22 cellular contexts compared by ENCODE assay signal in the genomic region with DNA sequence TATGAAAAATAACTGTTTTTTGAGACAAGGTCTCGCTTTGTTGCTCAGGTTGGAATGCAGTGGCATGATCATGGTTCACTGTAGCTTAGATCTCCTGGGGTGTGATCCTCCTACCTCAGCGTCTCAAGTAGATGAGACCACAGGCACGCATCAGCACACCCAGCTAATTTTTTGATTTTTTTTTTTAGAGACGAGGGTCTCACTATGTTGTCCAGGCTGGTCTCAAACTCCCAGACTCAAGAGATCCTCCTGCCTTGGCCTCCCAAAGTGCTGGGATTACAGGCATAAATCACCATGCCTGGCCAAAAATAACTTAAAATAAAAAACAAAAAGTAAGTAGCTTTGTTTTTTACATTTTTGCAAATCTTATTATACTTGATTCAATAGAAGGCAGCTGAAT.
DNase-seq lines count a peak whose midpoint lies in the region; ATAC-seq, FAIRE-seq and TF ChIP-seq lines count a peak whose summit lies in the region.
"Had no signal": no experiment of that assay in that cellular context is flagged by ENCODE, and none has a peak within 500 bp of the region (broad histone marks: within the 10 kb centered on the region; RNA-seq: fewer than 3 reads in every experiment).

No MANE protein-coding gene starts in this region.

- TF ChIP-seq POLR2A in HepG2 (IDR thresholded peaks at IDR 0.05; ENCODE audit: insufficient read depth in 1 of 2, low read depth in 2 of 2, low read length in 2 of 2) (no peak), right lobe of liver (IDR thresholded peaks at IDR 0.05) (no peak), gastroesophageal sphincter (IDR thresholded peaks at IDR 0.05) (no peak)

- POLR2A ChIA-PET in HepG2 (lab: Yijun Ruan, JAX): no interaction called here

- no peaks in the 10 kb centered on the region for H3K9me3 ChIP-seq in HepG2 (ENCODE audit: low read length)
- no peaks in the 10 kb centered on the region for H3K9me3 ChIP-seq in right lobe of liver
- H3K9me3 ChIP-seq in Karpas-422 (ENCODE audit: low read length): no peaks in the 10 kb centered on the region
- no peaks in the 10 kb centered on the region for H3K9me3 ChIP-seq in gastroesophageal sphincter
- no peaks in the 10 kb centered on the region for H3K9me3 ChIP-seq in skeletal muscle tissue (ENCODE audit: control insufficient read depth in 3 of 3, low read length in 3 of 3)
- H3K9me3 ChIP-seq: Peyer's patch had no signal

- in situ Hi-C loops in HepG2 (cut with HindIII; ENCODE audit: extremely low pct_ligation_motif_present, low pct_unique_long_range_greater_than_20kb): no loop called here

- no peak for DNase-seq in HepG2 (ENCODE audit: low spot score)
- no peak for DNase-seq in right lobe of liver
- no peak for DNase-seq in Karpas-422
- DNase-seq in iPS-NIHi11 (ENCODE audit: low spot score): no peak
- no peak for DNase-seq in RKO (ENCODE audit: low spot score)
- DNase-seq: COR-L47; GDM1; MM.1S; NCI-H1092 treated with DMSO at 0.1 percent for 48 hours; NCI-H146; NCI-H2029 treated with DMSO at 0.1 percent for 48 hours; NCI-H2171 treated with DMSO at 0.1 percent for 48 hours; NCI-H446 treated with DMSO at 0.1 percent for 48 hours; NK-92 treated with Interleukin-12 subunit alpha and Interleukin-12 subunit beta, amount 100 ng/mL, for 24 hours; Peyer's patch; SHP77; T-cell had no signal

- H3K4me1 ChIP-seq in HepG2 (ENCODE audit: insufficient read depth, low read length) (peaks cover 36% of the 10 kb centered on the region), right lobe of liver (peaks cover 0 to 49% (median 10%) of the 10 kb centered on the region in 4 donors), Karpas-422 (ENCODE audit: low read length) (peaks cover 60% of the 10 kb centered on the region), gastroesophageal sphincter (peaks cover 18 to 83% (median 22%) of the 10 kb centered on the region in 3 donors), skeletal muscle tissue (ENCODE audit: control insufficient read depth in 3 of 3, insufficient read depth in 3 of 3, low read length in 3 of 3) (peaks cover 2 to 25% (median 10%) of the 10 kb centered on the region in 3 donors)

- H3K27me3 ChIP-seq in HepG2 (ENCODE audit: control insufficient read depth in 1 of 2, insufficient read depth in 2 of 2, low read length in 2 of 2): no peaks in the 10 kb centered on the region; a peak in 1 of 5 replicates
- H3K27me3 ChIP-seq in right lobe of liver: no peaks in the 10 kb centered on the region
- no peaks in the 10 kb centered on the region for H3K27me3 ChIP-seq in Karpas-422 (ENCODE audit: low read length)
- H3K27me3 ChIP-seq in gastroesophageal sphincter: no peaks in the 10 kb centered on the region
- H3K27me3 ChIP-seq in skeletal muscle tissue (ENCODE audit: control insufficient read depth in 3 of 3, insufficient read depth in 3 of 3, low read length in 3 of 3): no peaks in the 10 kb centered on the region
- H3K27me3 ChIP-seq: Peyer's patch had no signal

- TF ChIP-seq CTCF in HepG2 (CRISPR knock-in tag; IDR thresholded peaks at IDR 0.05) (no peak), right lobe of liver (IDR thresholded peaks at IDR 0.05) (no peak), gastroesophageal sphincter (IDR thresholded peaks at IDR 0.05) (no peak)

- H3K27ac ChIP-seq in HepG2 (ENCODE audit: extremely low read length, insufficient read depth, low read length) (no peak overlapping the region), right lobe of liver (no peak overlapping the region), Karpas-422 (ENCODE audit: low read length) (no peak overlapping the region), gastroesophageal sphincter (peak overlapping the region; percentile 71 to 98 (median 88)), skeletal muscle tissue (ENCODE audit: low read depth, low read length) (peak overlapping the region; percentile 92)
- H3K27ac ChIP-seq: Peyer's patch had no signal

- ATAC-seq in HepG2 (no peak), right lobe of liver (no peak), gastroesophageal sphincter (no peak), HG03025 (IDR thresholded peaks at IDR 0.05; ENCODE audit: low FRiP score, unreplicated experiment) (no peak)
- ATAC-seq: SK-N-SH treated with all-trans-retinoic acid at 6 μM for 48 hours, T-cell had no signal

- H4K20me1 ChIP-seq in HepG2 (ENCODE audit: insufficient read depth, low read length): peaks cover 47% of the 10 kb centered on the region
- H4K20me1 ChIP-seq in Karpas-422 (ENCODE audit: insufficient read depth, low read depth, low read length): peaks cover 12% of the 10 kb centered on the region; the same call in 1 of the 2 replicates

- no peak overlapping the region for H3K9ac ChIP-seq in HepG2 (ENCODE audit: insufficient read depth, low read depth, low read length)
- no peak overlapping the region for H3K9ac ChIP-seq in Karpas-422 (ENCODE audit: low read length)
- H3K9ac ChIP-seq in skeletal muscle tissue (ENCODE audit: low read depth in 1 of 3, low read length in 3 of 3): no peak overlapping the region

- no peak for TF ChIP-seq RAD21 in HepG2 (CRISPR knock-in tag; IDR thresholded peaks at IDR 0.05)

- WGBS in HepG2 (ENCODE audit: low lambda C conversion rate): 96% methylated on average over 4 of the region's 4 CpGs
- WGBS in right lobe of liver (ENCODE audit: insufficient coverage, low coverage, low lambda C conversion rate, missing lambda C conversion rate): 91% methylated on average over 4 of the region's 4 CpGs
- 78 to 88% methylated on average over 4 of the region's 4 CpGs for WGBS in gastroesophageal sphincter (ENCODE audit: low coverage in 1 of 2), 2 donors

- no peak for TF ChIP-seq EP300 in HepG2 (IDR thresholded peaks at IDR 0.05; ENCODE audit: low read depth in 2 of 2, low read length in 2 of 2)
- no peak for TF ChIP-seq EP300 in HepG2 (CRISPR knock-in tag; IDR thresholded peaks at IDR 0.05; ENCODE audit: borderline replicate concordance)
- TF ChIP-seq EP300 in gastroesophageal sphincter (IDR thresholded peaks at IDR 0.05): no peak

- H3K9me2 ChIP-seq in Karpas-422 (replicated peaks; ENCODE audit: insufficient read depth, low read length): no peaks in the 10 kb centered on the region

- H3K4me3 ChIP-seq in HepG2 (replicated peaks in 1 of 3; ENCODE audit: insufficient read depth in 1 of 3, low read depth in 2 of 3, low read length in 3 of 3) (no peak overlapping the region), right lobe of liver (no peak overlapping the region), Karpas-422 (ENCODE audit: low read length) (no peak overlapping the region), gastroesophageal sphincter (no peak overlapping the region), skeletal muscle tissue (ENCODE audit: low read length in 3 of 3) (no peak overlapping the region)
- H3K4me3 ChIP-seq: Peyer's patch had no signal

- H2AFZ ChIP-seq in HepG2 (ENCODE audit: low read length): no peak overlapping the region
- H2AFZ ChIP-seq in Karpas-422 (ENCODE audit: low read length): no peak overlapping the region

- no TSS peak for BruUV-seq in HepG2 (replicated peaks; lab: Mats Ljungman, UMichigan)

- H3K79me2 ChIP-seq in HepG2 (ENCODE audit: insufficient read depth, low read length) (peaks cover 85% of the 10 kb centered on the region), Karpas-422 (ENCODE audit: low read length) (peaks cover 98% of the 10 kb centered on the region)

- CTCF ChIA-PET in HepG2 (lab: Yijun Ruan, JAX; ENCODE audit: low intra/inter-chr PET ratio, low total read pairs): no interaction called here

- intact Hi-C loops in HepG2 (cut with micrococcal nuclease; ENCODE audit: unreplicated experiment): no loop called here
- intact Hi-C loops in right lobe of liver (cut with DNase I): no loop called here

- no peak overlapping the region for H3K4me2 ChIP-seq in HepG2 (ENCODE audit: low read depth, low read length)
- peak overlapping the region; percentile 5 for H3K4me2 ChIP-seq in Karpas-422 (ENCODE audit: low read depth, low read length, poor library complexity, severe bottlenecking)

- no peak for FAIRE-seq in HepG2 (lab: Jason Lieb, UNC)
- FAIRE-seq: H1 had no signal

- H3K36me3 ChIP-seq in HepG2 (replicated peaks in 1 of 2; ENCODE audit: control insufficient read depth in 1 of 2, insufficient read depth in 2 of 2, low read length in 2 of 2) (0 out of 5 replicates have a peak, but pooled peaks cover 0 to 3% of the 10 kb centered on the region in 2 experiments), right lobe of liver (no peaks in the 10 kb centered on the region), Karpas-422 (ENCODE audit: insufficient read depth, low read length) (peaks cover 5% of the 10 kb centered on the region; the same call in 1 of the 2 replicates), gastroesophageal sphincter (no peaks in the 10 kb centered on the region), skeletal muscle tissue (ENCODE audit: control insufficient read depth in 3 of 3, insufficient read depth in 3 of 3, low read length in 3 of 3) (no peaks in the 10 kb centered on the region)
- H3K36me3 ChIP-seq: Peyer's patch had no signal

TF ChIP-seq in HepG2, 621 proteins besides CTCF, POLR2A, EP300 and RAD21 (continues in another document):
- no peak for TF ChIP-seq ZZZ3 (CRISPR knock-in tag; IDR thresholded peaks at IDR 0.05; ENCODE audit: borderline replicate concordance)
- TF ChIP-seq ETV6 (CRISPR knock-in tag; conservative IDR thresholded peaks at IDR 0.05): no peak
- TF ChIP-seq, protein P1, sequence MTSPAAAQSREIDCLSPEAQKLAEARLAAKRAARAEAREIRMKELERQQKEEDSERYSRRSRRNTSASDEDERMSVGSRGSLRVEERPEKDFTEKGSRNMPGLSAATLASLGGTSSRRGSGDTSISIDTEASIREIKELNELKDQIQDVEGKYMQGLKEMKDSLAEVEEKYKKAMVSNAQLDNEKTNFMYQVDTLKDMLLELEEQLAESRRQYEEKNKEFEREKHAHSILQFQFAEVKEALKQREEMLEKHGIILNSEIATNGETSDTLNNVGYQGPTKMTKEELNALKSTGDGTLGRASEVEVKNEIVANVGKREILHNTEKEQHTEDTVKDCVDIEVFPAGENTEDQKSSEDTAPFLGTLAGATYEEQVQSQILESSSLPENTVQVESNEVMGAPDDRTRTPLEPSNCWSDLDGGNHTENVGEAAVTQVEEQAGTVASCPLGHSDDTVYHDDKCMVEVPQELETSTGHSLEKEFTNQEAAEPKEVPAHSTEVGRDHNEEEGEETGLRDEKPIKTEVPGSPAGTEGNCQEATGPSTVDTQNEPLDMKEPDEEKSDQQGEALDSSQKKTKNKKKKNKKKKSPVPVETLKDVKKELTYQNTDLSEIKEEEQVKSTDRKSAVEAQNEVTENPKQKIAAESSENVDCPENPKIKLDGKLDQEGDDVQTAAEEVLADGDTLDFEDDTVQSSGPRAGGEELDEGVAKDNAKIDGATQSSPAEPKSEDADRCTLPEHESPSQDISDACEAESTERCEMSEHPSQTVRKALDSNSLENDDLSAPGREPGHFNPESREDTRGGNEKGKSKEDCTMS (CRISPR knock-in tag; conservative IDR thresholded peaks at IDR 0.05): no peak
- TF ChIP-seq ZNF24 (IDR thresholded peaks at IDR 0.05): no peak
- no peak for TF ChIP-seq ZNF253 (CRISPR knock-in tag; IDR thresholded peaks at IDR 0.05; ENCODE audit: borderline replicate concordance)

Comparison
In these comparisons a context has a peak if more than half of its experiments do, and no peak if none do; other contexts are left out.
1. H3K27ac ChIP-seq: peak in gastroesophageal sphincter (4 of 4) and skeletal muscle tissue (single experiment); none in HepG2 (single experiment), right lobe of liver (0 of 3) and Karpas-422 (single experiment).